In genomic region chr17:75105269-75106080, GRCh38 we compare ENCODE assay signal across 6 cellular contexts. TPM values are rescaled to one million over a fixed set of nuclear protein-coding genes. Genes with fewer than 3 reads are reported as not detected.
A peak's percentile ranks its signal among the peaks of the same experiment; 100 is the strongest.
DNase-seq lines count a peak whose midpoint lies in the region; ATAC-seq, FAIRE-seq and TF ChIP-seq lines count a peak whose summit lies in the region.

No MANE protein-coding gene starts in this region.

- peaks cover 5 to 11% of the 10 kb centered on the region in 2 donors for H3K4me1 ChIP-seq in gastrocnemius medialis

- H3K27ac ChIP-seq in gastrocnemius medialis, result no peak overlapping the region

- H3K27ac Mint-ChIP-seq in chondrocyte (ENCODE audit: unreplicated experiment), result no peak overlapping the region
- no peak overlapping the region for H3K27ac Mint-ChIP-seq in naive thymus-derived CD8-positive, alpha-beta T cell

- no peak for TF ChIP-seq POLR2A in GM12891 (IDR thresholded peaks at IDR 0.05; ENCODE audit: low read depth, low read length)
- no peak for TF ChIP-seq POLR2A in gastrocnemius medialis (IDR thresholded peaks at IDR 0.05)

- H3K36me3 ChIP-seq in gastrocnemius medialis, result peaks cover 0 to 3% of the 10 kb centered on the region in 2 donors

- intact Hi-C loops in gastrocnemius medialis (cut with DNase I; ENCODE audit: low total_unique reads), result no loop called here

- ATAC-seq in gastrocnemius medialis, result peak; percentile 45 to 48
- no peak for ATAC-seq in naive thymus-derived CD8-positive, alpha-beta T cell
- no peak for ATAC-seq in GM18517 (IDR thresholded peaks at IDR 0.05; ENCODE audit: unreplicated experiment)

- TF ChIP-seq CTCF in chondrocyte (IDR thresholded peaks at IDR 0.05) (peak; percentile 79), gastrocnemius medialis (IDR thresholded peaks at IDR 0.05 in 4 of 5, conservative IDR thresholded peaks at IDR 0.05 in 1 of 5) (peak; percentile 53 to 74 (median 71))

- no peak overlapping the region for H3K4me3 ChIP-seq in gastrocnemius medialis

- H3K9me3 Mint-ChIP-seq in chondrocyte (ENCODE audit: low read depth), result no peaks in the 10 kb centered on the region
- H3K9me3 Mint-ChIP-seq in naive thymus-derived CD8-positive, alpha-beta T cell, result no peaks in the 10 kb centered on the region

- H3K36me3 Mint-ChIP-seq in chondrocyte (ENCODE audit: low read depth), result no peaks in the 10 kb centered on the region
- peaks cover 0 to 3% (median 0%) of the 10 kb centered on the region in 3 donors for H3K36me3 Mint-ChIP-seq in naive thymus-derived CD8-positive, alpha-beta T cell

- H3K27me3 ChIP-seq in gastrocnemius medialis, result no peaks in the 10 kb centered on the region

- DNase-seq in GM12891 (ENCODE audit: insufficient read length, low spot score), result peak; percentile 56
- peak; percentile 94 for DNase-seq in NCI-H2196 (lab: John Stamatoyannopoulos, UW; ENCODE audit: unreplicated experiment)
- DNase-seq in chondrocyte (ENCODE audit: low spot score), result no peak
- DNase-seq in gastrocnemius medialis, result peak in 1 of 2 donors; percentile 41
- no peak for DNase-seq in naive thymus-derived CD8-positive, alpha-beta T cell

- POLR2A ChIA-PET in naive thymus-derived CD8-positive, alpha-beta T cell (lab: Charles Lee), result interaction anchor here (0.9 to 1.9 kb wide), 4 partner anchors 17 to 71 kb away, joined by 3 to 6 read pairs (median 4); partner anchors contain the start of gene SLC16A5

- H3K4me1 Mint-ChIP-seq in chondrocyte (ENCODE audit: low read depth), result peaks cover 6% of the 10 kb centered on the region
- peaks cover 3 to 17% (median 13%) of the 10 kb centered on the region in 4 donors for H3K4me1 Mint-ChIP-seq in naive thymus-derived CD8-positive, alpha-beta T cell

- FAIRE-seq in GM12891 (lab: Jason Lieb, UNC), result peak; percentile 87

- H3K4me3 Mint-ChIP-seq in chondrocyte (ENCODE audit: unreplicated experiment), result no peak overlapping the region
- no peak overlapping the region for H3K4me3 Mint-ChIP-seq in naive thymus-derived CD8-positive, alpha-beta T cell

- in situ Hi-C loops in gastrocnemius medialis (cut with MboI; ENCODE audit: low sequenced_read_pairs in 4 of 4), result no loop called here

- no peaks in the 10 kb centered on the region for H3K27me3 Mint-ChIP-seq in chondrocyte (ENCODE audit: low read depth)
- no peaks in the 10 kb centered on the region for H3K27me3 Mint-ChIP-seq in naive thymus-derived CD8-positive, alpha-beta T cell

- H3K9me3 ChIP-seq in gastrocnemius medialis, result no peaks in the 10 kb centered on the region

TF ChIP-seq in GM12891, 5 proteins besides CTCF, POLR2A, EP300 and RAD21:
- TF ChIP-seq POLR2AphosphoS5 (IDR thresholded peaks at IDR 0.05; ENCODE audit: low read depth, low read length), result no peak
- TF ChIP-seq SPI1 (IDR thresholded peaks at IDR 0.05; ENCODE audit: low read depth, low read length), result no peak
- TF ChIP-seq POU2F2 (IDR thresholded peaks at IDR 0.05; ENCODE audit: low read depth, low read length), result no peak
- no peak for TF ChIP-seq PAX5 (IDR thresholded peaks at IDR 0.05; ENCODE audit: insufficient read depth, low read length, severe bottlenecking)
- TF ChIP-seq TAF1 (IDR thresholded peaks at IDR 0.05; ENCODE audit: low read depth, low read length), result no peak

RNA-seq across cellular contexts. Expression of gene ARMC7, which starts 4.3 kb away (rescaled TPM):
- polyA plus RNA-seq in GM12891 (2012; ENCODE audit: low read depth, missing spikeins), result 7.2 TPM
- 10.8 to 12.3 TPM (median 12.1 TPM) in 3 replicates for total RNA-seq in chondrocyte
- 1 to 10 TPM; 2.0 to 4.4 (median 3.0) TPM for total RNA-seq in gastrocnemius medialis
- total RNA-seq in naive thymus-derived CD8-positive, alpha-beta T cell, result 10 to 100 TPM; 15.6 to 16.7 TPM
- 1 to 10 TPM; 2.7 to 3.3 (median 2.9) TPM for polyA plus RNA-seq in naive thymus-derived CD8-positive, alpha-beta T cell

RNA-seq across cellular contexts. Expression of gene SLC16A5, which starts 17.7 kb away (rescaled TPM):
- 2.4 TPM for polyA plus RNA-seq in GM12891 (2012; ENCODE audit: low read depth, missing spikeins)
- total RNA-seq in chondrocyte (2.1 to 3.0 TPM (median 3.0 TPM) in 3 replicates), gastrocnemius medialis (1 to 10 TPM; 1.5 to 7.9 (median 6.9) TPM)
- total RNA-seq in naive thymus-derived CD8-positive, alpha-beta T cell, result 10 to 100 TPM; 14.2 to 14.8 TPM
- 1 to 10 TPM; 1.4 to 4.1 (median 3.1) TPM for polyA plus RNA-seq in naive thymus-derived CD8-positive, alpha-beta T cell

RNA-seq across cellular contexts. Expression of gene NT5C, which starts 26.1 kb away (rescaled TPM):
- 60.7 TPM for polyA plus RNA-seq in GM12891 (2012; ENCODE audit: low read depth, missing spikeins)
- total RNA-seq in chondrocyte (23.3 to 31.2 TPM (median 30.4 TPM) in 3 replicates), gastrocnemius medialis (100 to 1,000 TPM in 1 of 4 donors, 10 to 100 TPM in 3; 62.8 to 111 (median 68.0) TPM)
- 10 to 100 TPM; 52.8 to 66.6 TPM for total RNA-seq in naive thymus-derived CD8-positive, alpha-beta T cell
- polyA plus RNA-seq in naive thymus-derived CD8-positive, alpha-beta T cell, result 10 to 100 TPM; 46.0 to 53.6 (median 50.6) TPM

RNA-seq across cellular contexts. Expression of gene JPT1, which starts 48.8 kb away (rescaled TPM):
- polyA plus RNA-seq in GM12891 (2012; ENCODE audit: low read depth, missing spikeins), result 347 TPM
- total RNA-seq in chondrocyte (78.6 to 90.4 TPM (median 86.4 TPM) in 3 replicates), gastrocnemius medialis (100 to 1,000 TPM in 1 of 4 donors, 10 to 100 TPM in 3; 35.5 to 113 (median 71.8) TPM)
- 10 to 100 TPM; 25.6 to 27.0 TPM for total RNA-seq in naive thymus-derived CD8-positive, alpha-beta T cell
- 10 to 100 TPM; 68.6 to 76.6 (median 70.7) TPM for polyA plus RNA-seq in naive thymus-derived CD8-positive, alpha-beta T cell

RNA-seq across cellular contexts. Expression of gene KCTD2, which starts 58.5 kb away (rescaled TPM):
- 11.3 TPM for polyA plus RNA-seq in GM12891 (2012; ENCODE audit: low read depth, missing spikeins)
- total RNA-seq in chondrocyte, result 16.8 to 20.4 TPM (median 17.1 TPM) in 3 replicates
- 10 to 100 TPM; 29.4 to 51.1 (median 41.8) TPM for total RNA-seq in gastrocnemius medialis
- total RNA-seq in naive thymus-derived CD8-positive, alpha-beta T cell, result 10 to 100 TPM; 25.0 to 28.6 TPM
- 10 to 100 TPM in 1 of 3 donors, 1 to 10 TPM in 2; 6.8 to 10.9 (median 7.8) TPM for polyA plus RNA-seq in naive thymus-derived CD8-positive, alpha-beta T cell

Comparison
In these comparisons a context has a peak if more than half of its experiments do, and no peak if none do; other contexts are left out.
1. DNase-seq: peak in GM12891 (single experiment) and NCI-H2196 (single experiment); none in chondrocyte (single experiment) and naive thymus-derived CD8-positive, alpha-beta T cell (0 of 10).
2. ATAC-seq: peak in gastrocnemius medialis (2 of 2); none in naive thymus-derived CD8-positive, alpha-beta T cell (0 of 2) and GM18517 (single experiment).